8 cellular contexts compared by ENCODE assay signal in genomic region chr2:73200281-73200680, GRCh38. TPM values are rescaled to one million over a fixed set of nuclear protein-coding genes. Genes with fewer than 3 reads are reported as not detected.
"Had no signal": no experiment of that assay in that cellular context is flagged by ENCODE, and none has a peak within 500 bp of the region (broad histone marks: within the 10 kb centered on the region; RNA-seq: fewer than 3 reads in every experiment).

No MANE protein-coding gene starts in this region.

RNA-seq across cellular contexts. Expression of gene NOTO, which starts 2.1 kb away (rescaled TPM):
- total RNA-seq: activated naive CD4-positive, alpha-beta T cell treated with anti-CD3 and anti-CD28 coated beads for 36 hours; activated naive CD8-positive, alpha-beta T cell treated with anti-CD3 and anti-CD28 coated beads for 36 hours; activated T-cell treated with anti-CD3 and anti-CD28 coated beads, Interleukin-2, amount 50 U/mL, for 4 hours; adrenal gland; body of pancreas; cardiac muscle cell; NCI-H460; SJSA1 had no signal
